Comparison of ENCODE assay signal across 1 cellular context in genomic region chr16:66959645-66960177, GRCh38.
TF ChIP-seq lines count a peak whose summit lies in the region.

No MANE protein-coding gene starts in this region.

TF ChIP-seq in SK-N-SH, 30 proteins besides CTCF, POLR2A, EP300 and RAD21 (continued from another document):
- TF ChIP-seq, protein P1, sequence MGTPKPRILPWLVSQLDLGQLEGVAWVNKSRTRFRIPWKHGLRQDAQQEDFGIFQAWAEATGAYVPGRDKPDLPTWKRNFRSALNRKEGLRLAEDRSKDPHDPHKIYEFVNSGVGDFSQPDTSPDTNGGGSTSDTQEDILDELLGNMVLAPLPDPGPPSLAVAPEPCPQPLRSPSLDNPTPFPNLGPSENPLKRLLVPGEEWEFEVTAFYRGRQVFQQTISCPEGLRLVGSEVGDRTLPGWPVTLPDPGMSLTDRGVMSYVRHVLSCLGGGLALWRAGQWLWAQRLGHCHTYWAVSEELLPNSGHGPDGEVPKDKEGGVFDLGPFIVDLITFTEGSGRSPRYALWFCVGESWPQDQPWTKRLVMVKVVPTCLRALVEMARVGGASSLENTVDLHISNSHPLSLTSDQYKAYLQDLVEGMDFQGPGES (IDR thresholded peaks at IDR 0.05; ENCODE audit: low read depth, low read length), result no peak
- TF ChIP-seq CHD2 (IDR thresholded peaks at IDR 0.05; ENCODE audit: low read length, partially characterized antibody), result no peak
- no peak for TF ChIP-seq RFX5 (IDR thresholded peaks at IDR 0.05; ENCODE audit: low read length)
- TF ChIP-seq RCOR1 (IDR thresholded peaks at IDR 0.05; ENCODE audit: low read length), result no peak
- no peak for TF ChIP-seq MXI1 (IDR thresholded peaks at IDR 0.05; ENCODE audit: low read depth, low read length)
- TF ChIP-seq TAF1 (IDR thresholded peaks at IDR 0.05; ENCODE audit: borderline replicate concordance, low read depth, low read length), result no peak
- TF ChIP-seq USF2 (IDR thresholded peaks at IDR 0.05; ENCODE audit: borderline replicate concordance, low read depth, low read length), result no peak
TF ChIP-seq in SK-N-SH: peak in this region for 0.
